ENCODE assay signal across 10 cellular contexts in genomic region chr1:205013683-205014367, GRCh38. TPM values are rescaled to one million over a fixed set of nuclear protein-coding genes. Genes with fewer than 3 reads are reported as not detected.
DNase-seq lines count a peak whose midpoint lies in the region; ATAC-seq and TF ChIP-seq lines count a peak whose summit lies in the region.
"Had no signal": no experiment of that assay in that cellular context is flagged by ENCODE, and none has a peak within 500 bp of the region (broad histone marks: within the 10 kb centered on the region; RNA-seq: fewer than 3 reads in every experiment).

No MANE protein-coding gene starts in this region.

- H3K4me3 Mint-ChIP-seq in endodermal cell = no peak overlapping the region
- H3K4me3 Mint-ChIP-seq in T-helper 2 cell treated with Interferon-gamma antibody and Interleukin-4, amounts not matched to agents 5 μg/mL and 100 μg/mL, for 36 hours = no peak overlapping the region
- H3K4me3 Mint-ChIP-seq: activated naive CD8-positive, alpha-beta T cell had no signal

- H3K4me1 Mint-ChIP-seq in endodermal cell = peaks cover 31% of the 10 kb centered on the region
- H3K4me1 Mint-ChIP-seq in T-helper 2 cell treated with Interferon-gamma antibody and Interleukin-4, amounts not matched to agents 5 μg/mL and 100 μg/mL, for 36 hours (ENCODE audit: low read depth) = no peaks in the 10 kb centered on the region

- H3K4me3 ChIP-seq in endodermal cell (ENCODE audit: low read length) (no peak overlapping the region), ovary (no peak overlapping the region)

- no peak overlapping the region for H3K27ac Mint-ChIP-seq in endodermal cell
- no peak overlapping the region for H3K27ac Mint-ChIP-seq in T-helper 2 cell treated with Interferon-gamma antibody and Interleukin-4, amounts not matched to agents 5 μg/mL and 100 μg/mL, for 36 hours
- H3K27ac Mint-ChIP-seq: activated naive CD8-positive, alpha-beta T cell had no signal

- H3K27ac ChIP-seq in endodermal cell (ENCODE audit: low read depth, low read length) (no peak overlapping the region), ovary (no peak overlapping the region)

- H3K36me3 ChIP-seq in endodermal cell (ENCODE audit: control insufficient read depth, insufficient read depth, low read length) (no peaks in the 10 kb centered on the region), ovary (no peaks in the 10 kb centered on the region)

- no peak for ATAC-seq in HG03196 (IDR thresholded peaks at IDR 0.05; ENCODE audit: unreplicated experiment)

- H3K27me3 ChIP-seq in endodermal cell (ENCODE audit: control insufficient read depth, insufficient read depth, low read length, poor library complexity, severe bottlenecking) (no peaks in the 10 kb centered on the region), ovary (no peaks in the 10 kb centered on the region)

- no peak overlapping the region for H3K9ac ChIP-seq in endodermal cell (ENCODE audit: extremely low read depth, low read length, poor library complexity, severe bottlenecking)

- intact Hi-C loops in ovary (cut with DNase I) = no loop called here

- peaks cover 18% of the 10 kb centered on the region for H3K4me1 ChIP-seq in endodermal cell (ENCODE audit: control insufficient read depth, insufficient read depth, low read length)
- H3K4me1 ChIP-seq in ovary (ENCODE audit: insufficient read depth) = peaks cover 15% of the 10 kb centered on the region

- DNase-seq in EH (ENCODE audit: low read depth) = peak; percentile 41
- DNase-seq in NCI-H345 treated with DMSO at 0.1 percent for 48 hours (lab: John Stamatoyannopoulos, UW; ENCODE audit: unreplicated experiment) = peak; percentile 26
- peak; percentile 60 for DNase-seq in endodermal cell
- peak; percentile 61 to 77 (median 65) for DNase-seq in ovary
- no peak for DNase-seq in T-helper 2 cell treated with Interferon-gamma antibody and Interleukin-4, amounts not matched to agents 5 μg/mL and 100 μg/mL, for 36 hours (ENCODE audit: low spot score)
- no peak for DNase-seq in cortex of kidney (lab: John Stamatoyannopoulos, UW)
- no peak for DNase-seq in activated CD8-positive, alpha-beta memory T cell treated with anti-CD3 and anti-CD28 coated beads, Interleukin-2, amount 50 U/mL, for 48 hours

- no peak for TF ChIP-seq CTCF in endodermal cell (conservative IDR thresholded peaks at IDR 0.05)
- no peak for TF ChIP-seq CTCF in ovary (IDR thresholded peaks at IDR 0.05)

- no peaks in the 10 kb centered on the region for H3K9me3 Mint-ChIP-seq in endodermal cell
- no peaks in the 10 kb centered on the region for H3K9me3 Mint-ChIP-seq in T-helper 2 cell treated with Interferon-gamma antibody and Interleukin-4, amounts not matched to agents 5 μg/mL and 100 μg/mL, for 36 hours

- no peak for TF ChIP-seq EP300 in ovary (IDR thresholded peaks at IDR 0.05)

- WGBS in endodermal cell (ENCODE audit: insufficient coverage in 1 of 2, insufficient read length in 1 of 2), 2 experiments = 79 to 81% methylated on average over 3 to 6 of the region's 6 CpGs
- 11 to 15% (median 14%) methylated on average over 6 of the region's 6 CpGs for WGBS in ovary, 3 donors

- no peak for TF ChIP-seq POLR2A in ovary (IDR thresholded peaks at IDR 0.05)

- peaks cover 3% of the 10 kb centered on the region for H3K36me3 Mint-ChIP-seq in endodermal cell (ENCODE audit: low read depth)
- no peaks in the 10 kb centered on the region for H3K36me3 Mint-ChIP-seq in T-helper 2 cell treated with Interferon-gamma antibody and Interleukin-4, amounts not matched to agents 5 μg/mL and 100 μg/mL, for 36 hours (ENCODE audit: low read depth)
- H3K36me3 Mint-ChIP-seq: activated naive CD8-positive, alpha-beta T cell had no signal

- no peaks in the 10 kb centered on the region for H3K27me3 Mint-ChIP-seq in endodermal cell (ENCODE audit: insufficient read depth)
- H3K27me3 Mint-ChIP-seq in T-helper 2 cell treated with Interferon-gamma antibody and Interleukin-4, amounts not matched to agents 5 μg/mL and 100 μg/mL, for 36 hours (ENCODE audit: low read depth) = peaks cover 2% of the 10 kb centered on the region
- H3K27me3 Mint-ChIP-seq: activated naive CD8-positive, alpha-beta T cell had no signal

- H3K9me3 ChIP-seq in endodermal cell (ENCODE audit: control insufficient read depth, low read length) (no peaks in the 10 kb centered on the region), ovary (no peaks in the 10 kb centered on the region)

RNA-seq across cellular contexts. Expression of gene CNTN2, which starts 29.2 kb away (rescaled TPM):
- total RNA-seq in endodermal cell (under 1 TPM in 1 of 2 donors, not detected in 1; 0.13 TPM), ovary (under 1 TPM in 4 of 7 donors, not detected in 3; 0.02 to 0.37 (median 0.24) TPM)
- polyA plus RNA-seq in endodermal cell (2013, experiment 1 of 2) = 91.1 TPM
- 76.3 TPM for polyA plus RNA-seq in endodermal cell (2013, experiment 2 of 2)
- under 1 TPM; 0.04 to 0.25 TPM for polyA plus RNA-seq in ovary
- total RNA-seq: kidney epithelial cell had no signal

Comparison
In these comparisons a context has a peak if more than half of its experiments do, and no peak if none do; other contexts are left out.
1. DNase-seq: peak in EH (single experiment), NCI-H345 treated with DMSO at 0.1 percent for 48 hours (single experiment), endodermal cell (single experiment) and ovary (5 of 5); none in T-helper 2 cell treated with Interferon-gamma antibody and Interleukin-4, amounts not matched to agents 5 μg/mL and 100 μg/mL, for 36 hours (single experiment), cortex of kidney (single experiment) and activated CD8-positive, alpha-beta memory T cell treated with anti-CD3 and anti-CD28 coated beads, Interleukin-2, amount 50 U/mL, for 48 hours (single experiment).